ENCODE assay signal across 19 cellular contexts in the genomic region with DNA sequence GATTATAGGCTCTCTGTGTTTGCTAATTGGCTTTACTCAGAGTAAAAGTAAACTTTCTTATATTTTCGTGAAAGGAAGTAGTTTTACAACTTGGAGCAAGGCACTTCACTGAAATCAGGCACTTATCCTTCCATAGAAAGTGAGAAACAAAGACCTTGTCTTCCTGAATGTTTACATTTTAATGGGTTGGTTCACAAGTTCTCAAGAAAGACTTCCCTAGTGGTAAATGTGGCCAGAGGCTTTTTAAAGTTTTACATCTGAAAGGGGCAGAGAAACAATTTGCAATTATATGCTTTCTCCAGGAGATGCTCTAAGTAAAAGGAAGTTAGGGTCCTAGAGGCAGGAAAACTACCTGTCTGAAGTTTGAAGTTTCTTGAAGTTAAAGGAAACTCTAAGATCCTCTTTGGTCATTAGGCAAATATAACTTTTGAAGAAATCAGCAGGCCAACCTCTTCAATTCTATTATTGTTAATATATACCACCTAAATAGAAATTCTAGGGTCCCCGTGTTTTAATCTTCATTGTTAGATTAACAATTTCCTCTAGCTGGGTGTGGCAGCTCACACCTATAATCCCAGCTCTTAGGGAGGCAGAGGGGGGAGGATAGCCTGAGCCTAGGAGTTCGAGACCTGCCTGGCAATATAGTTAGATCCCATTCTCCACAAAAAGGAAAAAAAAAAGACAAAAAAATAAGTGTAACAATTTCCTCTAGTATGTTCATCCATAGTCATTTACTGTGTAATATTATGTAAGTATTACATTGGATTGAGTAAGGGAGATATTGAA.
A peak's percentile ranks its signal among the peaks of the same experiment; 100 is the strongest.
DNase-seq lines count a peak whose midpoint lies in the region; ATAC-seq and TF ChIP-seq lines count a peak whose summit lies in the region.
"Had no signal": no experiment of that assay in that cellular context is flagged by ENCODE, and none has a peak within 500 bp of the region (broad histone marks: within the 10 kb centered on the region; RNA-seq: fewer than 3 reads in every experiment).

No MANE protein-coding gene starts in this region.

- peaks cover 25% of the 10 kb centered on the region for H3K27me3 ChIP-seq in endodermal cell (ENCODE audit: control insufficient read depth, insufficient read depth, low read length, poor library complexity, severe bottlenecking)
- peaks cover 2% of the 10 kb centered on the region for H3K27me3 ChIP-seq in mesendoderm (ENCODE audit: insufficient read depth, low read length, poor library complexity)
- H3K27me3 ChIP-seq in mesenchymal stem cell (ENCODE audit: control insufficient read depth in 1 of 2, insufficient read depth in 1 of 2, low read length in 2 of 2): no peaks in the 10 kb centered on the region
- H3K27me3 ChIP-seq in HAP-1 (ENCODE audit: low read depth): no peaks in the 10 kb centered on the region
- H3K27me3 ChIP-seq: Peyer's patch had no signal

- H3K9ac ChIP-seq in endodermal cell (ENCODE audit: extremely low read depth, low read length, poor library complexity, severe bottlenecking): no peak overlapping the region
- H3K9ac ChIP-seq in mesendoderm (ENCODE audit: low read length): no peak overlapping the region
- H3K9ac ChIP-seq in mesenchymal stem cell (ENCODE audit: low read length): no peak overlapping the region
- H3K9ac ChIP-seq: KMS-11 had no signal

- WGBS in endodermal cell (ENCODE audit: insufficient coverage in 1 of 2, insufficient read length in 1 of 2), 2 experiments: 0% methylated on average over 2 of the region's 3 CpGs; no CpG with 5 or more reads in 1 of the 2 experiments
- WGBS in mesendoderm (ENCODE audit: extremely low coverage, insufficient coverage, low lambda C conversion rate): no CpG with 5 or more reads among the region's 3 CpGs
- no CpG with 5 or more reads among the region's 3 CpGs for WGBS in mesenchymal stem cell

- TF ChIP-seq POLR2A in erythroblast (IDR thresholded peaks at IDR 0.05; ENCODE audit: low read length): no peak

- no peak overlapping the region for H4K5ac ChIP-seq in mesendoderm (ENCODE audit: low read length)

- no peak overlapping the region for H2BK15ac ChIP-seq in mesendoderm (replicated peaks; ENCODE audit: low read depth)
- H2BK15ac ChIP-seq in mesenchymal stem cell (ENCODE audit: low read depth, poor library complexity, severe bottlenecking): no peak overlapping the region

- H3K4me2 ChIP-seq in mesendoderm (ENCODE audit: low read length) (no peak overlapping the region), mesenchymal stem cell (ENCODE audit: low read length, poor library complexity, severe bottlenecking) (no peak overlapping the region)
- H3K4me2 ChIP-seq: A549, KMS-11 had no signal

- ATAC-seq in HG03571 (IDR thresholded peaks at IDR 0.05; ENCODE audit: unreplicated experiment): no peak
- ATAC-seq: A549 had no signal

- no peak overlapping the region for H3K56ac ChIP-seq in mesendoderm (ENCODE audit: low read length)

- no peak overlapping the region for H2BK12ac ChIP-seq in mesenchymal stem cell (ENCODE audit: low read length in 2 of 2)

- no peaks in the 10 kb centered on the region for H3K9me3 Mint-ChIP-seq in endodermal cell

- no peak overlapping the region for H2AFZ ChIP-seq in mesenchymal stem cell (ENCODE audit: low read depth, low read length)

- H3K4me3 ChIP-seq in endodermal cell (ENCODE audit: low read length) (peak overlapping the region; percentile 11), mesendoderm (ENCODE audit: low read length) (no peak overlapping the region), mesenchymal stem cell (ENCODE audit: insufficient read depth in 1 of 2, low read depth in 1 of 2, low read length in 2 of 2) (no peak overlapping the region), HAP-1 (no peak overlapping the region)
- H3K4me3 ChIP-seq: A549, Peyer's patch had no signal

- no peak overlapping the region for H2AK5ac ChIP-seq in mesendoderm (ENCODE audit: low read length)
- no peak overlapping the region for H2AK5ac ChIP-seq in mesenchymal stem cell (ENCODE audit: low read length, severe bottlenecking)

- TF ChIP-seq CTCF in endodermal cell (conservative IDR thresholded peaks at IDR 0.05): peak; percentile 21

- H4K8ac ChIP-seq in mesendoderm (ENCODE audit: low read depth, low read length) (no peak overlapping the region), mesenchymal stem cell (ENCODE audit: low read length) (no peak overlapping the region)

- peak overlapping the region; percentile 3 for H3K27ac Mint-ChIP-seq in endodermal cell
- H3K27ac Mint-ChIP-seq: B cell had no signal

- H3K27ac ChIP-seq in endodermal cell (ENCODE audit: low read depth, low read length) (no peak overlapping the region), mesendoderm (ENCODE audit: low read depth, low read length) (no peak overlapping the region), mesenchymal stem cell (ENCODE audit: low read length, poor library complexity, severe bottlenecking) (no peak overlapping the region)
- H3K27ac ChIP-seq: A549, KMS-11, Peyer's patch had no signal

- H3K9me3 ChIP-seq in endodermal cell (ENCODE audit: control insufficient read depth, low read length) (no peaks in the 10 kb centered on the region), mesenchymal stem cell (ENCODE audit: control insufficient read depth, low read length) (no peaks in the 10 kb centered on the region), HAP-1 (peaks cover 3% of the 10 kb centered on the region; the same call in 1 of the 2 replicates)
- H3K9me3 ChIP-seq: A549, Peyer's patch had no signal

- H3K4me3 Mint-ChIP-seq in endodermal cell: peak overlapping the region; percentile 23
- H3K4me3 Mint-ChIP-seq: B cell, CD14-positive monocyte had no signal

- DNase-seq in ELF-1 (ENCODE audit: low read depth, low spot score) (peak; percentile 53), NCI-H69 (lab: John Stamatoyannopoulos, UW) (peak; percentile 29), endodermal cell (no peak), mesendoderm (peak; percentile 75), erythroblast (lab: John Stamatoyannopoulos, UW) (no peak), mesenchymal stem cell (no peak), HAP-1 (ENCODE audit: low spot score in 2 of 2) (no peak)
- DNase-seq: EL, HCEC 1CT, IMR-90, NCI-H2029 treated with DMSO at 0.1 percent for 48 hours, NCI-H2171 treated with DMSO at 0.1 percent for 48 hours, NCI-H526, Peyer's patch had no signal

- H3K79me1 ChIP-seq in mesendoderm (ENCODE audit: low read length) (no peaks in the 10 kb centered on the region), mesenchymal stem cell (replicated peaks; ENCODE audit: low read length, poor library complexity, severe bottlenecking) (no peaks in the 10 kb centered on the region)

- in situ Hi-C loops in HAP-1 (cut with MboI; ENCODE audit: low sequenced_read_pairs): no loop called here

- H2BK5ac ChIP-seq in mesendoderm (ENCODE audit: low read length): no peak overlapping the region
- no peak overlapping the region for H2BK5ac ChIP-seq in mesenchymal stem cell (ENCODE audit: low read depth, low read length, poor library complexity, severe bottlenecking)

- H3K4me1 ChIP-seq in endodermal cell (ENCODE audit: control insufficient read depth, insufficient read depth, low read length): peaks cover 4% of the 10 kb centered on the region
- H3K4me1 ChIP-seq in mesendoderm (ENCODE audit: control insufficient read depth, low read depth, low read length): no peaks in the 10 kb centered on the region
- H3K4me1 ChIP-seq in mesenchymal stem cell (ENCODE audit: control insufficient read depth, insufficient read depth, low read depth, low read length): no peaks in the 10 kb centered on the region
- H3K4me1 ChIP-seq in HAP-1: no peaks in the 10 kb centered on the region
- H3K4me1 ChIP-seq: A549, Peyer's patch had no signal

- no peak overlapping the region for H3K18ac ChIP-seq in mesendoderm (ENCODE audit: low read length)
- H3K18ac ChIP-seq in mesenchymal stem cell (ENCODE audit: low read depth in 1 of 2, low read length in 2 of 2): no peak overlapping the region

- no peaks in the 10 kb centered on the region for H3K36me3 ChIP-seq in endodermal cell (ENCODE audit: control insufficient read depth, insufficient read depth, low read length)
- H3K36me3 ChIP-seq in mesendoderm (ENCODE audit: control insufficient read depth, insufficient read depth, low read length): no peaks in the 10 kb centered on the region
- no peaks in the 10 kb centered on the region for H3K36me3 ChIP-seq in mesenchymal stem cell (ENCODE audit: control insufficient read depth in 1 of 2, insufficient read depth in 2 of 2, low read depth in 1 of 2, low read length in 2 of 2)
- no peaks in the 10 kb centered on the region for H3K36me3 ChIP-seq in HAP-1 (replicated peaks)
- H3K36me3 ChIP-seq: Peyer's patch had no signal

- peaks cover 57% of the 10 kb centered on the region for H3K27me3 Mint-ChIP-seq in endodermal cell (ENCODE audit: insufficient read depth)
- H3K27me3 Mint-ChIP-seq: B cell had no signal

- H3K4ac ChIP-seq in mesendoderm (ENCODE audit: low read depth, low read length) (no peak overlapping the region), mesenchymal stem cell (ENCODE audit: low read depth in 1 of 2, low read length in 2 of 2) (no peak overlapping the region)

- H4K91ac ChIP-seq in mesenchymal stem cell (ENCODE audit: low read length): no peak overlapping the region

- H3K36me3 Mint-ChIP-seq in endodermal cell (ENCODE audit: low read depth): peaks cover 2% of the 10 kb centered on the region
- H3K36me3 Mint-ChIP-seq: CD14-positive monocyte had no signal

- H3K79me2 ChIP-seq in mesendoderm (ENCODE audit: control insufficient read depth, insufficient read depth, low read length): no peaks in the 10 kb centered on the region

- H3K23ac ChIP-seq in mesendoderm (ENCODE audit: low read length): no peak overlapping the region
- H3K23ac ChIP-seq in mesenchymal stem cell (ENCODE audit: low read length in 2 of 2): no peak overlapping the region

- no peak overlapping the region for H3K14ac ChIP-seq in mesenchymal stem cell (ENCODE audit: low read length in 2 of 2)

- peaks cover 60% of the 10 kb centered on the region for H3K4me1 Mint-ChIP-seq in endodermal cell
- H3K4me1 Mint-ChIP-seq: B cell, CD14-positive monocyte had no signal

- H2BK120ac ChIP-seq in mesendoderm (ENCODE audit: low read depth, low read length) (no peak overlapping the region), mesenchymal stem cell (ENCODE audit: low read depth, low read length) (no peak overlapping the region)

Comparison
In these comparisons a context has a peak if more than half of its experiments do, and no peak if none do; other contexts are left out.
1. DNase-seq: peak in ELF-1 (single experiment), NCI-H69 (single experiment) and mesendoderm (single experiment); none in endodermal cell (single experiment), erythroblast (0 of 2), mesenchymal stem cell (single experiment) and HAP-1 (0 of 2).